In genomic region chr1:111139234-111139955, GRCh38 we compare ENCODE assay signal across 8 cellular contexts. TPM values are rescaled to one million over a fixed set of nuclear protein-coding genes. Genes with fewer than 3 reads are reported as not detected.
DNase-seq lines count a peak whose midpoint lies in the region; ATAC-seq and TF ChIP-seq lines count a peak whose summit lies in the region.

No MANE protein-coding gene starts in this region.

- no peaks in the 10 kb centered on the region for H3K9me3 Mint-ChIP-seq in activated naive CD4-positive, alpha-beta T cell treated with anti-CD3 and anti-CD28 coated beads, Interleukin-2, amount 50 U/mL, for 24 hours
- H3K9me3 Mint-ChIP-seq in glutamatergic neuron (ENCODE audit: unreplicated experiment), result peaks cover 2% of the 10 kb centered on the region

- H3K27me3 Mint-ChIP-seq in activated naive CD4-positive, alpha-beta T cell treated with anti-CD3 and anti-CD28 coated beads, Interleukin-2, amount 50 U/mL, for 24 hours, result no peaks in the 10 kb centered on the region
- peaks cover 6% of the 10 kb centered on the region for H3K27me3 Mint-ChIP-seq in glutamatergic neuron (ENCODE audit: unreplicated experiment)

- no peaks in the 10 kb centered on the region for H3K27me3 ChIP-seq in HL-60 (ENCODE audit: insufficient read depth, poor library complexity, severe bottlenecking)
- H3K27me3 ChIP-seq in ovary, result peaks cover 2% of the 10 kb centered on the region

- TF ChIP-seq POLR2A in ovary (IDR thresholded peaks at IDR 0.05), result no peak

- peak overlapping the region; percentile 100 for H3K27ac Mint-ChIP-seq in activated naive CD4-positive, alpha-beta T cell treated with anti-CD3 and anti-CD28 coated beads, Interleukin-2, amount 50 U/mL, for 24 hours
- H3K27ac Mint-ChIP-seq in glutamatergic neuron (ENCODE audit: unreplicated experiment), result peak overlapping the region; percentile 98

- no peak for TF ChIP-seq EP300 in ovary (IDR thresholded peaks at IDR 0.05)

- WGBS in ovary, 3 donors, result 0 to 1% (median 0%) methylated on average over 27 to 34 of the region's 34 CpGs
- WGBS in urinary bladder, result under 1% methylated on average over 34 of the region's 34 CpGs

- H3K36me3 Mint-ChIP-seq in activated naive CD4-positive, alpha-beta T cell treated with anti-CD3 and anti-CD28 coated beads, Interleukin-2, amount 50 U/mL, for 24 hours, result peaks cover 7% of the 10 kb centered on the region
- H3K36me3 Mint-ChIP-seq in glutamatergic neuron (ENCODE audit: unreplicated experiment), result no peaks in the 10 kb centered on the region

- H3K36me3 ChIP-seq in ovary (no peaks in the 10 kb centered on the region), urinary bladder (ENCODE audit: insufficient read depth) (no peaks in the 10 kb centered on the region)

- DNase-seq in COLO829 (ENCODE audit: low spot score) (peak; percentile 20), HL-60 (ENCODE audit: low read depth in 1 of 2, low spot score in 1 of 2) (peak; percentile 40 to 66), NOMO-1 treated with DMSO at 0.1 percent for 48 hours (lab: John Stamatoyannopoulos, UW; ENCODE audit: unreplicated experiment) (peak; percentile 54), glutamatergic neuron (peak; percentile 53), ovary (peak in 1 of 5 donors; percentile 35)

- H3K4me1 ChIP-seq in ovary (ENCODE audit: insufficient read depth), result peaks cover 3% of the 10 kb centered on the region
- no peaks in the 10 kb centered on the region for H3K4me1 ChIP-seq in urinary bladder (ENCODE audit: insufficient read depth)

- intact Hi-C loops in ovary (cut with DNase I), result no loop called here

- ATAC-seq in GM19455 (IDR thresholded peaks at IDR 0.05; ENCODE audit: unreplicated experiment), result peak; percentile 19

- H3K4me1 Mint-ChIP-seq in activated naive CD4-positive, alpha-beta T cell treated with anti-CD3 and anti-CD28 coated beads, Interleukin-2, amount 50 U/mL, for 24 hours, result peaks cover 64% of the 10 kb centered on the region
- H3K4me1 Mint-ChIP-seq in glutamatergic neuron (ENCODE audit: low read depth, unreplicated experiment), result peaks cover 23% of the 10 kb centered on the region

- TF ChIP-seq CTCF in HL-60 (IDR thresholded peaks at IDR 0.05; ENCODE audit: insufficient read depth, low read length) (no peak), glutamatergic neuron (IDR thresholded peaks at IDR 0.05; ENCODE audit: partially characterized antibody, unreplicated experiment) (no peak), ovary (IDR thresholded peaks at IDR 0.05) (no peak)

- H3K4me3 Mint-ChIP-seq in activated naive CD4-positive, alpha-beta T cell treated with anti-CD3 and anti-CD28 coated beads, Interleukin-2, amount 50 U/mL, for 24 hours, result peak overlapping the region; percentile 99
- peak overlapping the region; percentile 100 for H3K4me3 Mint-ChIP-seq in glutamatergic neuron (ENCODE audit: unreplicated experiment)

- H3K27ac ChIP-seq in HL-60 (replicated peaks), result peak overlapping the region; percentile 82
- H3K27ac ChIP-seq in ovary, result peak overlapping the region; percentile 80 to 92
- peak overlapping the region; percentile 93 for H3K27ac ChIP-seq in urinary bladder (ENCODE audit: low read depth)

- no peaks in the 10 kb centered on the region for H3K9me3 ChIP-seq in ovary

- H3K4me3 ChIP-seq in HL-60 (replicated peaks; ENCODE audit: insufficient read depth, low read length) (peak overlapping the region; percentile 91), ovary (peak overlapping the region; percentile 69), urinary bladder (ENCODE audit: low read depth, low read length) (peak overlapping the region; percentile 91)

RNA-seq across cellular contexts. Expression of gene DRAM2, which starts 0.5 kb away (rescaled TPM):
- 39.7 TPM for total RNA-seq in glutamatergic neuron (ENCODE audit: unreplicated experiment)
- 10 to 100 TPM; 27.2 to 51.8 (median 34.7) TPM for total RNA-seq in ovary
- 10 to 100 TPM; 34.0 to 87.3 TPM for polyA plus RNA-seq in ovary
- 59.1 TPM for total RNA-seq in urinary bladder
- 47.1 TPM for polyA plus RNA-seq in urinary bladder

RNA-seq across cellular contexts. Expression of gene CEPT1, which starts 0.6 kb away (rescaled TPM):
- total RNA-seq in glutamatergic neuron (ENCODE audit: unreplicated experiment), result 35.6 TPM
- total RNA-seq in ovary, result 10 to 100 TPM; 27.8 to 37.1 (median 32.4) TPM
- 10 to 100 TPM; 16.4 to 40.3 TPM for polyA plus RNA-seq in ovary
- 87.7 TPM for total RNA-seq in urinary bladder
- 20.4 TPM for polyA plus RNA-seq in urinary bladder
